8 cellular contexts compared by ENCODE assay signal in the genomic region with DNA sequence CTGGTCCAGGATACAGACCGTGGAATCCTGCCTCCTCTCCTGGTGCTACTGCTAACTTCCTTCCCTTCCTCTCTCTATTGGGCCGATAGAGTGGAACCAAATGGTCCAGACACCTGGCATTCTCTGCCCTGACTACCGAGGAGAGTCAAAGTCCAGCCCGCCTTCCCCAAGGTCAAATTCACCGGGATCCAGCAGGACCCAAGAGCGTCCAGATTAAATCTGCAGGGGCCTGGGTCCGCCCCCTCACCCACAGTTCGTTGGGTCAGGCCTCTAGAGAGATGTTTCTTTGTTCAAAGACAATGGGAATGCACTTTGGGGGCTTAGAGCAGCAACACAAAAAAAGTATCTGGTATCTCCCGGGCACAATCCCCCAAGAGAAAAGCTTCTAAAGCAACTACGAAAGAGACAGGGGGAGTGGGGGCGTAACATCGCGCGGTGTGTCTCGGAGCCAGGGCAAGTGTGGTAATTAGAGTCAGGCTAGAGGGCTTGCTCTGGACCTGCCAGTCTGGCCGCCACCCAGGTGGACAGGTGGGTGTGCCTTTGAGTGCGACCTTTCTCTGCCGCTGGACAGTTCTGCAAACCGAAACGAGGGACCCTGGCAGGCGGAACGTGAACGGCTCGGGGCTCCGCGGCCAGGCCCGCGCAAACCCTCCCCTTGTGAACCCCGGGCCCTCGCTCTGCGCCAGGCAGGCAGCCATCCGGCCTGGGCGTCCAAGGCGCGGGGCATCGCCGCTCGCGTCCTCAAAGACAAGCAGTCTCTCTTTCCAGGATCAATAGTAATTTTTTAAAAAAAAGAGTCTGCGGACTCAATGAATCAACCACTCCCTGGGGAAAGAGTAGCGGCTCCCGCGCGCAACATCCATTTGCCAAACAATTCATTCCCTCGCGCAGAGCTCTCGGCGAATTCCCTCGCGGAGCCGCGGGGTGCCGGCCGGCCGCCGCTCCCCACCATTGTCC. TPM values are rescaled to one million over a fixed set of nuclear protein-coding genes. Genes with fewer than 3 reads are reported as not detected.
DNase-seq lines count a peak whose midpoint lies in the region; ATAC-seq and TF ChIP-seq lines count a peak whose summit lies in the region.

No MANE protein-coding gene starts in this region.

- 3% methylated on average over 54 of the region's 56 CpGs for WGBS in smooth muscle cell (ENCODE audit: low lambda C conversion rate)

- H3K9ac ChIP-seq in iPS-18a (ENCODE audit: low read length), result peak overlapping the region; percentile 80
- H3K9ac ChIP-seq in smooth muscle cell (ENCODE audit: low read depth), result peak overlapping the region; percentile 83

- peak overlapping the region; percentile 62 for H3K27ac ChIP-seq in SJCRH30
- no peak overlapping the region for H3K27ac ChIP-seq in iPS-18a (ENCODE audit: low read length)
- H3K27ac ChIP-seq in smooth muscle cell (ENCODE audit: low read depth), result peak overlapping the region; percentile 79

- H3K36me3 ChIP-seq in SJCRH30 (no peaks in the 10 kb centered on the region), iPS-18a (ENCODE audit: control insufficient read depth, low read depth, low read length) (no peaks in the 10 kb centered on the region), smooth muscle cell (ENCODE audit: low read depth) (no peaks in the 10 kb centered on the region)

- no peaks in the 10 kb centered on the region for H3K27me3 ChIP-seq in SJCRH30
- H3K27me3 ChIP-seq in iPS-18a (ENCODE audit: control insufficient read depth, insufficient read depth, low read length), result peaks cover 11% of the 10 kb centered on the region
- no peaks in the 10 kb centered on the region for H3K27me3 ChIP-seq in smooth muscle cell (ENCODE audit: low read depth)

- peak overlapping the region; percentile 74 for H2AFZ ChIP-seq in smooth muscle cell (ENCODE audit: low read depth)

- peak; percentile 19 for DNase-seq in activated T-cell treated with anti-CD3 and anti-CD28 coated beads for 1 hour (ENCODE audit: low read depth)
- no peak for DNase-seq in activated T-cell treated with anti-CD3 and anti-CD28 coated beads for 4 hours
- DNase-seq in SJCRH30, result peak; percentile 45 to 47
- no peak for DNase-seq in astrocyte of the cerebellum (ENCODE audit: low read depth)
- DNase-seq in smooth muscle cell (lab: John Stamatoyannopoulos, UW; ENCODE audit: unreplicated experiment), result peak; percentile 41
- DNase-seq in NCI-H1105 (lab: John Stamatoyannopoulos, UW), result no peak

- peaks cover 50% of the 10 kb centered on the region for H4K20me1 ChIP-seq in smooth muscle cell (ENCODE audit: low read depth)

- TF ChIP-seq CTCF in astrocyte of the cerebellum (IDR thresholded peaks at IDR 0.05; ENCODE audit: low read depth, low read length, missing control alignments) (no peak), smooth muscle cell (IDR thresholded peaks at IDR 0.05; ENCODE audit: borderline replicate concordance, insufficient read depth, poor library complexity, severe bottlenecking) (no peak)

- peak overlapping the region; percentile 90 for H3K4me2 ChIP-seq in smooth muscle cell

- H3K79me2 ChIP-seq in smooth muscle cell (ENCODE audit: low read depth), result peaks cover 43% of the 10 kb centered on the region

- no peaks in the 10 kb centered on the region for H3F3A ChIP-seq in smooth muscle cell (ENCODE audit: low read depth)

- H3K9me3 ChIP-seq in SJCRH30 (replicated peaks) (no peaks in the 10 kb centered on the region), iPS-18a (ENCODE audit: control insufficient read depth, low read depth, low read length) (no peaks in the 10 kb centered on the region), smooth muscle cell (replicated peaks; ENCODE audit: low read depth) (no peaks in the 10 kb centered on the region)

- peaks cover 4% of the 10 kb centered on the region; the same call in 1 of the 2 replicates for H3K4me1 ChIP-seq in SJCRH30
- H3K4me1 ChIP-seq in iPS-18a (ENCODE audit: control insufficient read depth, low read depth, low read length), result peaks cover 25% of the 10 kb centered on the region
- peaks cover 7% of the 10 kb centered on the region for H3K4me1 ChIP-seq in smooth muscle cell (ENCODE audit: low read depth)

- in situ Hi-C loops in astrocyte of the cerebellum (cut with HindIII; ENCODE audit: low sequenced_read_pairs), result no loop called here

- peak; percentile 43 for ATAC-seq in HG03097 (IDR thresholded peaks at IDR 0.05; ENCODE audit: low FRiP score, unreplicated experiment)

- H3K4me3 ChIP-seq in SJCRH30, result peak overlapping the region; percentile 96
- H3K4me3 ChIP-seq in astrocyte of the cerebellum (ENCODE audit: low read depth, low read length), result peak overlapping the region; percentile 70
- H3K4me3 ChIP-seq in iPS-18a (ENCODE audit: low read length), result peak overlapping the region; percentile 70
- H3K4me3 ChIP-seq in smooth muscle cell, result peak overlapping the region; percentile 84

RNA-seq across cellular contexts. Expression of a gene that starts 0.8 kb away (rescaled TPM):
- 8.2 and 9.5 TPM in 2 replicates for total RNA-seq in SJCRH30 (2014; rRNA removed; shearing (Covaris generic))
- total RNA-seq in smooth muscle cell, result 5.0 and 10.1 TPM in 2 replicates
- polyA plus RNA-seq in smooth muscle cell, result 5.1 and 6.7 TPM in 2 replicates

Comparison
In these comparisons a context has a peak if more than half of its experiments do, and no peak if none do; other contexts are left out.
1. DNase-seq: peak in activated T-cell treated with anti-CD3 and anti-CD28 coated beads for 1 hour (single experiment), SJCRH30 (2 of 2) and smooth muscle cell (single experiment); none in activated T-cell treated with anti-CD3 and anti-CD28 coated beads for 4 hours (single experiment), astrocyte of the cerebellum (single experiment) and NCI-H1105 (single experiment).
2. Peak in every context shown above with its lines, with median percentiles within 50 percentile points of each other: H3K4me3 ChIP-seq.